33 cellular contexts compared by ENCODE assay signal in genomic region chr12:8905546-8905945, GRCh38. TPM values are rescaled to one million over a fixed set of nuclear protein-coding genes. Genes with fewer than 3 reads are reported as not detected.
DNase-seq lines count a peak whose midpoint lies in the region; ATAC-seq and TF ChIP-seq lines count a peak whose summit lies in the region.
"Had no signal": no experiment of that assay in that cellular context is flagged by ENCODE, and none has a peak within 500 bp of the region (broad histone marks: within the 10 kb centered on the region; RNA-seq: fewer than 3 reads in every experiment).

No MANE protein-coding gene starts in this region.

- H3K27ac Mint-ChIP-seq in progenitor cell of endocrine pancreas: peak overlapping the region; percentile 31
- H3K27ac Mint-ChIP-seq: activated CD4-positive, alpha-beta T cell treated with anti-CD3 and anti-CD28 coated beads for 36 hours; activated CD8-positive, alpha-beta T cell treated with anti-CD3 and anti-CD28 coated beads for 36 hours; activated T-helper 17 cell treated with anti-CD3 and anti-CD28 coated beads, Interleukin-2, amount 50 U/mL, for 72 hours; CD8-positive, alpha-beta memory T cell; stimulated activated naive CD8-positive, alpha-beta T cell treated with anti-CD3 and anti-CD28 coated beads, Interleukin-15, amount 100 ng/mL, for 72 hours; T-helper 2 cell treated with Interferon-gamma antibody and Interleukin-4, amounts not matched to agents 5 μg/mL and 100 μg/mL, for 36 hours had no signal

- peaks cover 39% of the 10 kb centered on the region for H3K4me1 ChIP-seq in HUES64 (ENCODE audit: insufficient read depth, low read length)
- H3K4me1 ChIP-seq in iPS-18a (ENCODE audit: control insufficient read depth, low read depth, low read length): peaks cover 42% of the 10 kb centered on the region
- H3K4me1 ChIP-seq in effector memory CD4-positive, alpha-beta T cell (ENCODE audit: control insufficient read depth, insufficient read depth, low read length, poor library complexity, severe bottlenecking): no peaks in the 10 kb centered on the region
- H3K4me1 ChIP-seq: BE2C, thyroid gland had no signal

- H3K36me3 Mint-ChIP-seq in progenitor cell of endocrine pancreas (ENCODE audit: insufficient read depth): no peaks in the 10 kb centered on the region

- H3K36me3 ChIP-seq in HUES64 (ENCODE audit: insufficient read depth, low read length) (no peaks in the 10 kb centered on the region), iPS-18a (ENCODE audit: control insufficient read depth, low read depth, low read length) (no peaks in the 10 kb centered on the region)
- no peaks in the 10 kb centered on the region for H3K36me3 ChIP-seq in effector memory CD4-positive, alpha-beta T cell (ENCODE audit: control insufficient read depth, insufficient read depth, low read length)
- H3K36me3 ChIP-seq: BE2C, brain microvascular endothelial cell, MG63, thyroid gland had no signal

- H3K4me3 ChIP-seq in HUES64 (ENCODE audit: low read length): no peak overlapping the region
- H3K4me3 ChIP-seq in choroid plexus epithelial cell (ENCODE audit: low read depth, low read length): no peak overlapping the region
- H3K4me3 ChIP-seq in iPS-18a (ENCODE audit: low read length): peak overlapping the region; percentile 24
- H3K4me3 ChIP-seq in effector memory CD4-positive, alpha-beta T cell (ENCODE audit: insufficient read depth, low read depth, low read length, poor library complexity, severe bottlenecking): no peak overlapping the region
- H3K4me3 ChIP-seq: MG63, thyroid gland had no signal

- H3K9ac ChIP-seq in HUES64 (ENCODE audit: low read depth, low read length) (peak overlapping the region; percentile 48; the same call in 1 of the 2 replicates), iPS-18a (ENCODE audit: low read length) (peak overlapping the region; percentile 4)
- H3K9ac ChIP-seq: KMS-11 had no signal

- no peaks in the 10 kb centered on the region for H3K27me3 Mint-ChIP-seq in progenitor cell of endocrine pancreas
- H3K27me3 Mint-ChIP-seq: activated CD4-positive, alpha-beta T cell treated with anti-CD3 and anti-CD28 coated beads for 36 hours; activated CD8-positive, alpha-beta T cell treated with anti-CD3 and anti-CD28 coated beads for 36 hours; activated T-helper 17 cell treated with anti-CD3 and anti-CD28 coated beads, Interleukin-2, amount 50 U/mL, for 72 hours had no signal

- H3K4me1 Mint-ChIP-seq in progenitor cell of endocrine pancreas (ENCODE audit: low read depth): peaks cover 4% of the 10 kb centered on the region
- H3K4me1 Mint-ChIP-seq: activated CD4-positive, alpha-beta T cell treated with anti-CD3 and anti-CD28 coated beads for 36 hours; activated T-helper 17 cell treated with anti-CD3 and anti-CD28 coated beads, Interleukin-2, amount 50 U/mL, for 72 hours; CD8-positive, alpha-beta memory T cell; stimulated activated naive CD8-positive, alpha-beta T cell treated with anti-CD3 and anti-CD28 coated beads, Interleukin-15, amount 100 ng/mL, for 72 hours had no signal

- H3K4me3 Mint-ChIP-seq in progenitor cell of endocrine pancreas (ENCODE audit: low read depth): no peak overlapping the region
- H3K4me3 Mint-ChIP-seq: activated CD4-positive, alpha-beta T cell treated with anti-CD3 and anti-CD28 coated beads for 36 hours; activated CD8-positive, alpha-beta T cell treated with anti-CD3 and anti-CD28 coated beads for 36 hours; activated T-helper 17 cell treated with anti-CD3 and anti-CD28 coated beads, Interleukin-2, amount 50 U/mL, for 72 hours; CD8-positive, alpha-beta memory T cell; nephron; stimulated activated naive CD8-positive, alpha-beta T cell treated with anti-CD3 and anti-CD28 coated beads, Interleukin-15, amount 100 ng/mL, for 72 hours; T-helper 2 cell treated with Interferon-gamma antibody and Interleukin-4, amounts not matched to agents 5 μg/mL and 100 μg/mL, for 36 hours had no signal

- peaks cover 4% of the 10 kb centered on the region; the same call in 1 of the 2 replicates for H3K9me3 ChIP-seq in HUES64 (ENCODE audit: insufficient read depth, low read depth, low read length)
- no peaks in the 10 kb centered on the region for H3K9me3 ChIP-seq in iPS-18a (ENCODE audit: control insufficient read depth, low read depth, low read length)
- no peaks in the 10 kb centered on the region for H3K9me3 ChIP-seq in effector memory CD4-positive, alpha-beta T cell (ENCODE audit: control insufficient read depth, low read length)
- H3K9me3 ChIP-seq: BE2C, MG63, thyroid gland had no signal

- peak; percentile 10 for DNase-seq in choroid plexus epithelial cell (ENCODE audit: low read depth)
- DNase-seq in progenitor cell of endocrine pancreas (ENCODE audit: low spot score, unreplicated experiment): no peak
- no peak for DNase-seq in epidermal melanocyte (ENCODE audit: insufficient read length, low spot score)
- no peak for DNase-seq in NCI-H187 (lab: John Stamatoyannopoulos, UW)
- DNase-seq in effector memory CD4-positive, alpha-beta T cell: no peak
- DNase-seq: activated CD4-positive, alpha-beta T cell treated with anti-CD3 and anti-CD28 coated beads for 36 hours; activated CD8-positive, alpha-beta memory T cell treated with anti-CD3 and anti-CD28 coated beads, Interleukin-2, amount 50 U/mL, for 48 hours; activated CD8-positive, alpha-beta T cell treated with anti-CD3 and anti-CD28 coated beads for 36 hours; activated naive CD4-positive, alpha-beta T cell treated with anti-CD3 and anti-CD28 coated beads, Interleukin-2, amount 50 U/mL, for 16 hours; amniotic stem cell; BE2C; brain microvascular endothelial cell; CD8-positive, alpha-beta memory T cell; EL; mammary epithelial cell; MG63; NCI-H1105 treated with DMSO at 0.1 percent for 48 hours; NCI-H1930; NCI-H524; PC-3; SHP77; stimulated activated CD4-positive, alpha-beta T cell treated with anti-CD3 and anti-CD28 coated beads, Interleukin-2, amount 100 ng/mL, for 24 hours; stimulated activated CD8-positive, alpha-beta memory T cell treated with anti-CD3 and anti-CD28 coated beads, Interleukin-4, amount 100 ng/mL, for 48 hours; stimulated activated naive CD8-positive, alpha-beta T cell treated with anti-CD3 and anti-CD28 coated beads, Interleukin-15, amount 100 ng/mL, for 72 hours had no signal

- H3K27me3 ChIP-seq in HUES64 (ENCODE audit: insufficient read depth, low read length): no peaks in the 10 kb centered on the region
- H3K27me3 ChIP-seq in iPS-18a (ENCODE audit: control insufficient read depth, insufficient read depth, low read length): no peaks in the 10 kb centered on the region
- H3K27me3 ChIP-seq in effector memory CD4-positive, alpha-beta T cell (replicated peaks; ENCODE audit: control insufficient read depth, insufficient read depth, low read length, poor library complexity, severe bottlenecking): no peaks in the 10 kb centered on the region
- H3K27me3 ChIP-seq: BE2C, brain microvascular endothelial cell, MG63, thyroid gland had no signal

- ATAC-seq in HG02885 (IDR thresholded peaks at IDR 0.05; ENCODE audit: poor library complexity, unreplicated experiment): no peak
- ATAC-seq: activated CD4-positive, alpha-beta T cell treated with anti-CD3 and anti-CD28 coated beads for 36 hours; activated CD8-positive, alpha-beta T cell treated with anti-CD3 and anti-CD28 coated beads for 36 hours; activated T-helper 17 cell treated with anti-CD3 and anti-CD28 coated beads, Interleukin-2, amount 50 U/mL, for 72 hours; PC-3; stimulated activated naive CD8-positive, alpha-beta T cell treated with anti-CD3 and anti-CD28 coated beads, Interleukin-15, amount 100 ng/mL, for 72 hours had no signal

- H3K9me3 Mint-ChIP-seq in progenitor cell of endocrine pancreas (ENCODE audit: low read depth): no peaks in the 10 kb centered on the region
- H3K9me3 Mint-ChIP-seq: activated CD8-positive, alpha-beta T cell treated with anti-CD3 and anti-CD28 coated beads for 36 hours; activated T-helper 17 cell treated with anti-CD3 and anti-CD28 coated beads, Interleukin-2, amount 50 U/mL, for 72 hours; CD8-positive, alpha-beta memory T cell; stimulated activated naive CD8-positive, alpha-beta T cell treated with anti-CD3 and anti-CD28 coated beads, Interleukin-15, amount 100 ng/mL, for 72 hours; T-helper 2 cell treated with Interferon-gamma antibody and Interleukin-4, amounts not matched to agents 5 μg/mL and 100 μg/mL, for 36 hours had no signal

- H3K27ac ChIP-seq in HUES64 (ENCODE audit: low read depth, low read length): peak overlapping the region; percentile 71
- peak overlapping the region; percentile 77 for H3K27ac ChIP-seq in iPS-18a (ENCODE audit: low read length)
- H3K27ac ChIP-seq in effector memory CD4-positive, alpha-beta T cell (ENCODE audit: insufficient read depth, low read length, poor library complexity, severe bottlenecking): no peak overlapping the region
- H3K27ac ChIP-seq: brain microvascular endothelial cell, epithelial cell of prostate, KMS-11, thyroid gland had no signal

- 80% methylated on average over 10 of the region's 10 CpGs for WGBS in HUES64

- TF ChIP-seq CTCF in choroid plexus epithelial cell (conservative IDR thresholded peaks at IDR 0.05; ENCODE audit: low read depth, low read length) (no peak), progenitor cell of endocrine pancreas (IDR thresholded peaks at IDR 0.05; ENCODE audit: unreplicated experiment) (no peak)

RNA-seq across cellular contexts. Expression of gene PHC1, which starts 8.8 kb away (rescaled TPM):
- 298 TPM for polyA plus RNA-seq in HUES64 (2013, experiment 1 of 2)
- polyA plus RNA-seq in HUES64 (2013, experiment 2 of 2): 294 TPM
- total RNA-seq in progenitor cell of endocrine pancreas: 200 and 209 TPM in 2 replicates

RNA-seq across cellular contexts. Expression of gene M6PR, which starts 43.9 kb away (rescaled TPM):
- polyA plus RNA-seq in HUES64 (2013, experiment 1 of 2): 72.1 TPM
- polyA plus RNA-seq in HUES64 (2013, experiment 2 of 2): 82.5 TPM
- 189 and 200 TPM in 2 replicates for total RNA-seq in progenitor cell of endocrine pancreas
